13 cellular contexts compared by ENCODE assay signal in genomic region chr10:119680668-119681070, GRCh38. TPM values are rescaled to one million over a fixed set of nuclear protein-coding genes. Genes with fewer than 3 reads are reported as not detected.
DNase-seq lines count a peak whose midpoint lies in the region; ATAC-seq, FAIRE-seq and TF ChIP-seq lines count a peak whose summit lies in the region.
"Had no signal": no experiment of that assay in that cellular context is flagged by ENCODE, and none has a peak within 500 bp of the region (broad histone marks: within the 10 kb centered on the region; RNA-seq: fewer than 3 reads in every experiment).

No MANE protein-coding gene starts in this region.

- TF ChIP-seq EP300 in HepG2 (IDR thresholded peaks at IDR 0.05; ENCODE audit: low read depth in 2 of 2, low read length in 2 of 2): no peak
- no peak for TF ChIP-seq EP300 in HepG2 (CRISPR knock-in tag; IDR thresholded peaks at IDR 0.05; ENCODE audit: borderline replicate concordance)

- H3K4me1 ChIP-seq in HepG2 (ENCODE audit: insufficient read depth, low read length) (no peaks in the 10 kb centered on the region), right lobe of liver (no peaks in the 10 kb centered on the region), mucosa of descending colon (ENCODE audit: low read depth) (no peaks in the 10 kb centered on the region)

- H2AFZ ChIP-seq in HepG2 (ENCODE audit: low read length): no peak overlapping the region
- H2AFZ ChIP-seq: GM23338 had no signal

- H3K79me2 ChIP-seq in HepG2 (ENCODE audit: insufficient read depth, low read length): no peaks in the 10 kb centered on the region

- no peak overlapping the region for H3K9ac ChIP-seq in HepG2 (ENCODE audit: insufficient read depth, low read depth, low read length)

- in situ Hi-C loops in HepG2 (cut with HindIII; ENCODE audit: extremely low pct_ligation_motif_present, low pct_unique_long_range_greater_than_20kb): loop anchor here (25.0 kb wide), 1 partner anchor 657 kb away; no protein-coding TSS in a partner anchor

- FAIRE-seq in HepG2 (lab: Jason Lieb, UNC): no peak

- H3K9me3 ChIP-seq in HepG2 (ENCODE audit: low read length) (no peaks in the 10 kb centered on the region), right lobe of liver (no peaks in the 10 kb centered on the region), mucosa of descending colon (no peaks in the 10 kb centered on the region)

- POLR2A ChIA-PET in HepG2 (lab: Yijun Ruan, JAX): no interaction called here

- H3K27ac ChIP-seq in HepG2 (ENCODE audit: extremely low read length, insufficient read depth, low read length) (no peak overlapping the region), right lobe of liver (no peak overlapping the region)

- CTCF ChIA-PET in HepG2 (lab: Yijun Ruan, JAX; ENCODE audit: low intra/inter-chr PET ratio, low total read pairs): no interaction called here

- no peaks in the 10 kb centered on the region for H4K20me1 ChIP-seq in HepG2 (ENCODE audit: insufficient read depth, low read length)

- 54% methylated on average over 6 of the region's 9 CpGs for WGBS in HepG2 (ENCODE audit: low lambda C conversion rate)
- WGBS in right lobe of liver (ENCODE audit: insufficient coverage, low coverage, low lambda C conversion rate, missing lambda C conversion rate): 69% methylated on average over 8 of the region's 9 CpGs

- H3K4me2 ChIP-seq in HepG2 (ENCODE audit: low read depth, low read length): no peak overlapping the region
- H3K4me2 ChIP-seq: GM23338 had no signal

- peaks cover 4 to 22% of the 10 kb centered on the region in 2 experiments for H3K36me3 ChIP-seq in HepG2 (replicated peaks in 1 of 2; ENCODE audit: control insufficient read depth in 1 of 2, insufficient read depth in 2 of 2, low read length in 2 of 2)
- H3K36me3 ChIP-seq in right lobe of liver: peaks cover 0 to 22% (median 10%) of the 10 kb centered on the region in 4 donors
- H3K36me3 ChIP-seq in mucosa of descending colon (ENCODE audit: low read depth): peaks cover 3% of the 10 kb centered on the region

- H3K27me3 ChIP-seq in HepG2 (ENCODE audit: control insufficient read depth in 1 of 2, insufficient read depth in 2 of 2, low read length in 2 of 2): no peaks in the 10 kb centered on the region
- no peaks in the 10 kb centered on the region for H3K27me3 ChIP-seq in right lobe of liver

- DNase-seq in HepG2 (ENCODE audit: low spot score) (no peak), right lobe of liver (no peak), dermis microvascular lymphatic vessel endothelial cell (ENCODE audit: low read depth in 2 of 2) (peak; percentile 39 to 84), mucosa of descending colon (no peak), GM20000 (ENCODE audit: low spot score) (no peak), GM19238 (ENCODE audit: insufficient read length, low spot score) (no peak), T-helper 2 cell (no peak), NCI-H510A (lab: John Stamatoyannopoulos, UW) (no peak)
- DNase-seq: activated T-cell treated with anti-CD3 and anti-CD28 coated beads, Interleukin-2, amount 50 U/mL, for 72 hours; hippocampal formation; stimulated activated naive CD4-positive, alpha-beta T cell; T-helper 9 cell had no signal

- TF ChIP-seq POLR2A in HepG2 (IDR thresholded peaks at IDR 0.05; ENCODE audit: insufficient read depth in 1 of 2, low read depth in 2 of 2, low read length in 2 of 2) (no peak), right lobe of liver (IDR thresholded peaks at IDR 0.05) (no peak)

- no TSS peak for BruUV-seq in HepG2 (replicated peaks; lab: Mats Ljungman, UMichigan)

- ATAC-seq in HepG2 (peak; percentile 37), right lobe of liver (no peak), mucosa of descending colon (peak; percentile 21)
- ATAC-seq: activated T-cell treated with anti-CD3 and anti-CD28 coated beads, Interleukin-2, amount 50 U/mL, for 72 hours; GM23338 had no signal

- TF ChIP-seq CTCF in HepG2 (CRISPR knock-in tag; IDR thresholded peaks at IDR 0.05) (no peak), right lobe of liver (IDR thresholded peaks at IDR 0.05) (no peak), mucosa of descending colon (IDR thresholded peaks at IDR 0.05) (no peak), GM20000 (IDR thresholded peaks at IDR 0.05; ENCODE audit: extremely low read depth, missing control alignments) (no peak)

- intact Hi-C loops in HepG2 (cut with micrococcal nuclease; ENCODE audit: unreplicated experiment): no loop called here
- intact Hi-C loops in right lobe of liver (cut with DNase I): no loop called here
- intact Hi-C loops in mucosa of descending colon (cut with DNase I, micrococcal nuclease): loop anchor here in 1 of 2 donors (10.0 kb wide), 1 partner anchor 174 kb away; no protein-coding TSS in a partner anchor

- H3K4me3 ChIP-seq in HepG2 (replicated peaks in 1 of 3; ENCODE audit: insufficient read depth in 1 of 3, low read depth in 2 of 3, low read length in 3 of 3) (no peak overlapping the region), right lobe of liver (no peak overlapping the region), mucosa of descending colon (no peak overlapping the region)
- H3K4me3 ChIP-seq: GM23338 had no signal

- TF ChIP-seq RAD21 in HepG2 (CRISPR knock-in tag; IDR thresholded peaks at IDR 0.05): no peak

TF ChIP-seq in HepG2, 621 proteins besides CTCF, POLR2A, EP300 and RAD21:
- TF ChIP-seq, protein P1, sequence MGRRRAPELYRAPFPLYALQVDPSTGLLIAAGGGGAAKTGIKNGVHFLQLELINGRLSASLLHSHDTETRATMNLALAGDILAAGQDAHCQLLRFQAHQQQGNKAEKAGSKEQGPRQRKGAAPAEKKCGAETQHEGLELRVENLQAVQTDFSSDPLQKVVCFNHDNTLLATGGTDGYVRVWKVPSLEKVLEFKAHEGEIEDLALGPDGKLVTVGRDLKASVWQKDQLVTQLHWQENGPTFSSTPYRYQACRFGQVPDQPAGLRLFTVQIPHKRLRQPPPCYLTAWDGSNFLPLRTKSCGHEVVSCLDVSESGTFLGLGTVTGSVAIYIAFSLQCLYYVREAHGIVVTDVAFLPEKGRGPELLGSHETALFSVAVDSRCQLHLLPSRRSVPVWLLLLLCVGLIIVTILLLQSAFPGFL (CRISPR knock-in tag; IDR thresholded peaks at IDR 0.05): no peak

RNA-seq across cellular contexts. Expression of gene BAG3, which starts 29.5 kb away (rescaled TPM):
- total RNA-seq in HepG2 (2016; rRNA removed; fragmentation: Illumina TruSeq; extraction: Trizol): 6.7 and 7.9 TPM in 2 replicates
- total RNA-seq in HepG2 (2016; cell fraction: cytosol; rRNA removed; fragmentation: Illumina TruSeq; extraction: Trizol; ENCODE audit: low read depth): 1.7 and 2.0 TPM in 2 replicates
- 6.7 and 7.5 TPM in 2 replicates for total RNA-seq in HepG2 (2016; cell fraction: insoluble cytoplasmic fraction; rRNA removed; fragmentation: Illumina TruSeq; extraction: Trizol)
- total RNA-seq in HepG2 (2016; cell fraction: membrane; rRNA removed; fragmentation: Illumina TruSeq; extraction: Trizol): 4.9 and 5.1 TPM in 2 replicates
- total RNA-seq in HepG2 (2016; cell fraction: nucleus; rRNA removed; fragmentation: Illumina TruSeq; extraction: Trizol): 4.8 and 6.3 TPM in 2 replicates
- polyA plus RNA-seq in HepG2 (2011; rRNA removed): 2.9 and 3.0 TPM in 2 replicates
- 2.5 and 3.1 TPM in 2 replicates for polyA plus RNA-seq in HepG2 (2011; cell fraction: cytosol; rRNA removed)
- 9.0 and 9.5 TPM in 2 replicates for polyA plus RNA-seq in HepG2 (2011; cell fraction: nucleus; rRNA removed)
- 12.7 and 14.8 TPM in 2 replicates for polyA plus RNA-seq in HepG2 (2012)
- polyA plus RNA-seq in HepG2 (2016; cell fraction: cytosol; fragmentation: Illumina TruSeq; extraction: Trizol; ENCODE audit: low read depth): 1.9 and 2.1 TPM in 2 replicates
- 15.1 and 20.8 TPM in 2 replicates for polyA plus RNA-seq in HepG2 (2016; cell fraction: insoluble cytoplasmic fraction; fragmentation: Illumina TruSeq; extraction: Trizol; ENCODE audit: low read depth)
- 3.2 and 4.9 TPM in 2 replicates for polyA plus RNA-seq in HepG2 (2016; cell fraction: membrane; fragmentation: Illumina TruSeq; extraction: Trizol; ENCODE audit: low read depth)
- polyA plus RNA-seq in HepG2 (2016; cell fraction: nucleus; fragmentation: Illumina TruSeq; extraction: Trizol; ENCODE audit: insufficient read depth, low read depth): 14.7 and 18.1 TPM in 2 replicates
- polyA minus RNA-seq in HepG2 (2011; rRNA and poly(A)+ RNA removed; ENCODE audit: low replicate concordance): 3.1 and 5.4 TPM in 2 replicates
- polyA minus RNA-seq in HepG2 (2011; cell fraction: cytosol; rRNA and poly(A)+ RNA removed): 6.2 and 6.5 TPM in 2 replicates
- 2.2 and 3.2 TPM in 2 replicates for polyA minus RNA-seq in HepG2 (2011; cell fraction: nucleus; rRNA and poly(A)+ RNA removed)
- total RNA-seq in right lobe of liver: 10 to 100 TPM; 12.5 to 26.0 (median 18.2) TPM
- 4.9 and 8.3 TPM in 2 replicates for total RNA-seq in dermis microvascular lymphatic vessel endothelial cell
- total RNA-seq in mucosa of descending colon: 10 to 100 TPM; 15.4 to 55.9 (median 26.3) TPM

RNA-seq across cellular contexts. Expression of gene INPP5F, which starts 45.2 kb away (rescaled TPM):
- total RNA-seq in HepG2 (2016; rRNA removed; fragmentation: Illumina TruSeq; extraction: Trizol) (15.7 and 16.4 TPM in 2 replicates), right lobe of liver (1 to 10 TPM; 2.0 to 3.9 (median 2.5) TPM), dermis microvascular lymphatic vessel endothelial cell (8.9 and 9.4 TPM in 2 replicates), mucosa of descending colon (10 to 100 TPM; 12.5 to 19.9 (median 13.2) TPM)
- total RNA-seq in HepG2 (2016; cell fraction: cytosol; rRNA removed; fragmentation: Illumina TruSeq; extraction: Trizol; ENCODE audit: low read depth): 6.4 and 8.2 TPM in 2 replicates
- 12.7 and 14.4 TPM in 2 replicates for total RNA-seq in HepG2 (2016; cell fraction: insoluble cytoplasmic fraction; rRNA removed; fragmentation: Illumina TruSeq; extraction: Trizol)
- 9.4 and 10.3 TPM in 2 replicates for total RNA-seq in HepG2 (2016; cell fraction: membrane; rRNA removed; fragmentation: Illumina TruSeq; extraction: Trizol)
- total RNA-seq in HepG2 (2016; cell fraction: nucleus; rRNA removed; fragmentation: Illumina TruSeq; extraction: Trizol): 12.4 and 17.6 TPM in 2 replicates
- polyA plus RNA-seq in HepG2 (2011; rRNA removed): 8.3 and 12.5 TPM in 2 replicates
- polyA plus RNA-seq in HepG2 (2011; cell fraction: cytosol; rRNA removed): 4.7 and 6.3 TPM in 2 replicates
- 9.8 and 21.4 TPM in 2 replicates for polyA plus RNA-seq in HepG2 (2011; cell fraction: nucleus; rRNA removed)
- 6.9 and 9.3 TPM in 2 replicates for polyA plus RNA-seq in HepG2 (2012)
- polyA plus RNA-seq in HepG2 (2016; cell fraction: cytosol; fragmentation: Illumina TruSeq; extraction: Trizol; ENCODE audit: low read depth): 5.5 and 6.2 TPM in 2 replicates
- 11.3 and 11.4 TPM in 2 replicates for polyA plus RNA-seq in HepG2 (2016; cell fraction: insoluble cytoplasmic fraction; fragmentation: Illumina TruSeq; extraction: Trizol; ENCODE audit: low read depth)
- 5.7 and 6.9 TPM in 2 replicates for polyA plus RNA-seq in HepG2 (2016; cell fraction: membrane; fragmentation: Illumina TruSeq; extraction: Trizol; ENCODE audit: low read depth)
- polyA plus RNA-seq in HepG2 (2016; cell fraction: nucleus; fragmentation: Illumina TruSeq; extraction: Trizol; ENCODE audit: insufficient read depth, low read depth): 19.7 and 20.7 TPM in 2 replicates
- polyA minus RNA-seq in HepG2 (2011; rRNA and poly(A)+ RNA removed; ENCODE audit: low replicate concordance): 2.8 and 7.9 TPM in 2 replicates
- 6.2 and 10.6 TPM in 2 replicates for polyA minus RNA-seq in HepG2 (2011; cell fraction: cytosol; rRNA and poly(A)+ RNA removed)
- 36.3 and 40.2 TPM in 2 replicates for polyA minus RNA-seq in HepG2 (2011; cell fraction: nucleus; rRNA and poly(A)+ RNA removed)

Comparison
In these comparisons a context has a peak if more than half of its experiments do, and no peak if none do; other contexts are left out.
1. ATAC-seq: peak in HepG2 (single experiment) and mucosa of descending colon (single experiment); none in right lobe of liver (0 of 4).
2. DNase-seq: peak in dermis microvascular lymphatic vessel endothelial cell (2 of 2); none in HepG2 (single experiment), right lobe of liver (0 of 3), mucosa of descending colon (0 of 3), GM20000 (single experiment), GM19238 (single experiment), T-helper 2 cell (0 of 5) and NCI-H510A (single experiment).